In genomic region chr11:118051611-118052461, GRCh38 we compare ENCODE assay signal across 9 cellular contexts. TPM values are rescaled to one million over a fixed set of nuclear protein-coding genes. Genes with fewer than 3 reads are reported as not detected.
DNase-seq lines count a peak whose midpoint lies in the region; ATAC-seq and FAIRE-seq lines count a peak whose summit lies in the region.
"Had no signal": no experiment of that assay in that cellular context is flagged by ENCODE, and none has a peak within 500 bp of the region (broad histone marks: within the 10 kb centered on the region; RNA-seq: fewer than 3 reads in every experiment).

No MANE protein-coding gene starts in this region.

- H3K27ac Mint-ChIP-seq in naive thymus-derived CD8-positive, alpha-beta T cell = peak overlapping the region; percentile 90 to 100 (median 98)

- POLR2A ChIA-PET in naive thymus-derived CD8-positive, alpha-beta T cell (lab: Charles Lee) = interaction anchor here (0.9 to 17.5 kb wide), 17 partner anchors 15 to 244 kb away, joined by 3 to 631 read pairs (median 7); partner anchors contain the start of genes FXYD2 and IL10RA

- DNase-seq in left ventricle myocardium superior = peak; percentile 28
- no peak for DNase-seq in Right ventricle myocardium inferior (ENCODE audit: missing footprints)
- DNase-seq in activated T-cell treated with anti-CD3 and anti-CD28 coated beads for 4 hours = peak; percentile 47
- peak; percentile 32 to 90 (median 79) for DNase-seq in naive thymus-derived CD8-positive, alpha-beta T cell
- peak; percentile 40 for DNase-seq in ureter (ENCODE audit: low spot score)
- DNase-seq in RCC 7860 (ENCODE audit: low spot score) = no peak
- no peak for DNase-seq in glomerular visceral epithelial cell (ENCODE audit: extremely low spot score)
- DNase-seq: NCI-H1092 had no signal

- peaks cover 0 to 2% (median 0%) of the 10 kb centered on the region in 5 donors for H3K27me3 Mint-ChIP-seq in naive thymus-derived CD8-positive, alpha-beta T cell

- no peaks in the 10 kb centered on the region for H3K36me3 Mint-ChIP-seq in naive thymus-derived CD8-positive, alpha-beta T cell

- no peak for ATAC-seq in left ventricle myocardium superior
- no peak for ATAC-seq in Right ventricle myocardium inferior
- ATAC-seq in naive thymus-derived CD8-positive, alpha-beta T cell = peak; percentile 95 to 97
- ATAC-seq in GM21576 (IDR thresholded peaks at IDR 0.05; ENCODE audit: unreplicated experiment) = no peak

- H3K4me1 Mint-ChIP-seq in naive thymus-derived CD8-positive, alpha-beta T cell = peaks cover 37 to 62% (median 60%) of the 10 kb centered on the region in 4 donors

- intact Hi-C loops in left ventricle myocardium superior (cut with micrococcal nuclease) = loop anchor here (10.0 kb wide), 1 partner anchor 237 kb away; no protein-coding TSS in a partner anchor
- intact Hi-C loops in Right ventricle myocardium inferior (cut with DNase I) = loop anchor here (2.0 to 10.0 kb wide), 5 partner anchors 105 to 627 kb away; partner anchors contain the start of gene FXYD2

- H3K9me3 Mint-ChIP-seq in naive thymus-derived CD8-positive, alpha-beta T cell = no peaks in the 10 kb centered on the region

- H3K4me3 Mint-ChIP-seq in naive thymus-derived CD8-positive, alpha-beta T cell = peak overlapping the region; percentile 54 to 94 (median 82)

- FAIRE-seq in RCC 7860 (lab: Jason Lieb, UNC) = no peak

RNA-seq across cellular contexts. Expression of gene TMPRSS4, which starts 25.0 kb away (rescaled TPM):
- total RNA-seq in left ventricle myocardium superior (not detected), Right ventricle myocardium inferior (not detected), ureter (224 TPM)
- total RNA-seq in naive thymus-derived CD8-positive, alpha-beta T cell = not detected
- polyA plus RNA-seq in naive thymus-derived CD8-positive, alpha-beta T cell = not detected

RNA-seq across cellular contexts. Expression of gene SMIM35, which starts 34.9 kb away (rescaled TPM):
- total RNA-seq in left ventricle myocardium superior (not detected), Right ventricle myocardium inferior (not detected), ureter (0.13 TPM)
- total RNA-seq in naive thymus-derived CD8-positive, alpha-beta T cell = under 1 TPM; 0.70 to 0.91 TPM
- under 1 TPM; 0.15 to 0.68 (median 0.60) TPM for polyA plus RNA-seq in naive thymus-derived CD8-positive, alpha-beta T cell

Comparison
In these comparisons a context has a peak if more than half of its experiments do, and no peak if none do; other contexts are left out.
1. DNase-seq: peak in left ventricle myocardium superior (single experiment), activated T-cell treated with anti-CD3 and anti-CD28 coated beads for 4 hours (single experiment), naive thymus-derived CD8-positive, alpha-beta T cell (10 of 10) and ureter (single experiment); none in Right ventricle myocardium inferior (single experiment), RCC 7860 (single experiment) and glomerular visceral epithelial cell (single experiment).
2. ATAC-seq: peak in naive thymus-derived CD8-positive, alpha-beta T cell (2 of 2); none in left ventricle myocardium superior (single experiment), Right ventricle myocardium inferior (single experiment) and GM21576 (single experiment).
3. RNA of gene TMPRSS4, which starts 25.0 kb away (total RNA-seq): 224 TPM in ureter (single experiment); not detected in left ventricle myocardium superior (single experiment), not detected in Right ventricle myocardium inferior (single experiment) and not detected in naive thymus-derived CD8-positive, alpha-beta T cell; every median in the first group is over 100 times any median in the second.